In the genomic region with DNA sequence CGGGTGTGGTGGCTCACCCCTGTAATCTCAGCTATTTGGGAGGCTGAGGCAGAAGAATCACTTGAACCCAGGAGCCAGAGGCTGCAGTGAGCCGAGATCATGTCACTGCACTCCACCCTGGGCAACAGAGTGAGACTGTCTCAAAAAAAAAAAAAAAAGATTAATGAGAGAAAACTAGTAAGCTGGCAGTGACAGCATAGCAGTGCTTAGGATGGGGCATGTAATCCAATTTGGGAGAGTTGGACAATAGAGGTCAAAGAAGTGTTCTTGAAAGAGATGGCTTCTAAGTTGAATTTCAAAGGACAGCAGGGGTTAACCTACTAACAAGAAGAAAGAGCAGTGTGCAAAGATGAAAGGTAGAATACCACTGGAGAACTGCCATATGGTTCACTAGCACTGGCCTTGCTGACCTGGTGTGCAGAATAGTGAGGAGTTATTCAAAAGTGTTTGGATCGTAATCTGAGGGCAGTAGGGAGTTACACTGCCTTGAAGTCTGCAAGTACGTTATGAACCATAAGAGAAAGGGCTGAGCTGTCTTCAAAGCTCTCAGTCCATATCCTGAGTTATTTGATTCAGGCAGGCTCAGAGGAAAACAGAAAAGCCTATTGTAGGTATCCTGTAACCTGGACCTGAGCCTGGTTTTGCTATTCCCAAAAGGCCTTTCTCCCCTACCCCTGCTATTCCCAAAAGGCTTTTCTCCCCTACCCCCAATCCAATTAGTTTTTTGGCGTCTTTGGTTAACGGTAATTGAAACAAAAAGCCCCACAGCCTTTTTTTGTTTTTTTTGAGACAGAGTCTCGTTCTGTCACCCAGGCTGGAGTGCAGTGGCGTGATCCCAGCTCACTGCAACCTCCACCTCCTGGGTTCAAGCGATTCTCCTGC, we compare ENCODE assay signal across 1 cellular context.
TF ChIP-seq lines count a peak whose summit lies in the region.

No MANE protein-coding gene starts in this region.

TF ChIP-seq in IMR-90, 13 proteins besides CTCF, POLR2A, EP300 and RAD21:
- TF ChIP-seq FOS (IDR thresholded peaks at IDR 0.05; ENCODE audit: low read depth, low read length): no peak
- TF ChIP-seq MAZ (IDR thresholded peaks at IDR 0.05; ENCODE audit: borderline replicate concordance, low read depth, low read length): no peak
